9 cellular contexts compared by ENCODE assay signal in the genomic region with DNA sequence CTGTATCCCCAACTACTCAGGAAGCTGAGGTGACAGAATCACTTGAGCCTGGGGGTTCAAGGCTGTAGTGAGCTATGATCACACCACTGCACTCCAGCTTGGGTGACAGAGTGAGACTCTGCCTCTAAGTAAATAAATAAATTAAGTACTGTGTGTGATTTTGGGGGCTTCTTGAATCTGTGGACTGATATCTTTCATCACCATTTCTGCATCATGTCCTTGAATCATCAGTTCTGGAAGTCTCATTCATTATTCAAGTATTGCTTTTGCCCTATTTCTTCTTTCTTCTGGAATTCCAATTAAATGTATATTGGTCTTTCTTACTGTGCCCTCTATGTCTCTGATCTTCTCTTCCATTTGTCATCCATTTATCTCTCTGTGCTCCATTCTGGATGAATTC. TPM values are rescaled to one million over a fixed set of nuclear protein-coding genes. Genes with fewer than 3 reads are reported as not detected.
"Had no signal": no experiment of that assay in that cellular context is flagged by ENCODE, and none has a peak within 500 bp of the region (broad histone marks: within the 10 kb centered on the region; RNA-seq: fewer than 3 reads in every experiment).

No MANE protein-coding gene starts in this region.

- DNase-seq: GM23248, GOT3, H7, H9, HCEC 1CT, HFFc6 had no signal

- H3K4me3 Mint-ChIP-seq: GM23338, H9, HFFc6 had no signal

- H3K4me1 Mint-ChIP-seq: GM23338, H9 had no signal

- H3K36me3 ChIP-seq: HAP-1 had no signal

- H3K27ac Mint-ChIP-seq: GM23338, H9, HFFc6 had no signal

- H3K9me3 ChIP-seq: HAP-1 had no signal

- H3K27ac ChIP-seq: GM23248 had no signal

- H3K4me3 ChIP-seq: GM23248, GM23338, HAP-1 had no signal

- H3K4me1 ChIP-seq: HAP-1 had no signal

RNA-seq across cellular contexts. Expression of a gene that starts 46.7 kb away (rescaled TPM):
- total RNA-seq: GM23248, GM23338, H1, H7, H9, HFFc6 had no signal
